ENCODE assay signal across 8 cellular contexts in the genomic region with DNA sequence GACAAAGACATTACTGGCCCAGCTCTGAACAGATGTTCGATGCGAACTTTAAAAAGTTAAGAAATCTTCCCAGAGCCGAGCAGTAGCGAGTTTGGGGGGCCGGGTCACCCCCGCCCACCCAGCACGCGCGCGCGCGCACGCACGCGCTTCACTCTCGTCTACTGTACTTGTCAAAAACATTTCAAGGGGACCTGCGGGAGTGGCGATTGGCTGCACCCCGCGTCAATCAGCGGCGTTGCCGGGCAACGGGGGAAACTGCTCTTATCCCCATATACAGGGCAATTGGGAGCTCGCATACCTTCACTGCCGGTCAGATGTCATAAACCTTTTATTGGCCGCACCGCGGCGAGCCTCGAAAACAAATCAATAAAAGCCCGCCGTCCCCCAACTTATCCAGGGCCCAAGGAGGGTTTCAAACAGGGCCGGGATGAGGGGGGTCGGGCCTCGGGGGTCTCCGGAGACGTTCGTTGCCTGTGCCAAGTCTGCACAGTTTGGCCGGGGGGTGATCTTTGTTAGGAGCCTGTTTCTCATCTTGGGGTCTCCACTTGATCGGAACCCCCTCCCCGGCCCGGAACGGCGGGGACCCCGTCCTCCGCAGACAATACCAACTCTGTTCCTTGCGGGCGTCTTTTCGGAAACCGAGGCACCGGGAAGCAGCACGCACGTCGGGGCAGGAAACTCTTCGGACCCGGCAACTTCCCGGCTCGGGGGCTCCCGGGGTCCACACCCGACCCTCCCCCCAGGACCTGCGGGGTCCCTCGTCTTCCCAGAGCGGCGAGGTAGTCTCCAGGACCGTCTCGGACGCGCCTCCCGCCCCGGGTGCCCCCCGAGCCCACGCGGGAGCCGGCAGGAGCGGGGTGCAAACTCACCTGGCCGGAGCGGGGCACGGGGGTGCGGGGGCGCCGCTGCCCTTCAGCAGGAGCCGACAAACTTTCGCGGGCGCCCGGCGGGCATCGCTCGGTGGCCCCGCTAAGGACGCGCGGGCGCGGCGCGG. TPM values are rescaled to one million over a fixed set of nuclear protein-coding genes. Genes with fewer than 3 reads are reported as not detected.
DNase-seq lines count a peak whose midpoint lies in the region; FAIRE-seq lines count a peak whose summit lies in the region.

No MANE protein-coding gene starts in this region.

- H3K27me3 ChIP-seq in HAP-1 (ENCODE audit: low read depth) (no peaks in the 10 kb centered on the region), MG63 (no peaks in the 10 kb centered on the region), neuron (ENCODE audit: insufficient read depth, low read length) (no peaks in the 10 kb centered on the region)

- H3K36me3 ChIP-seq in HAP-1 (replicated peaks) (peaks cover 10% of the 10 kb centered on the region), MG63 (no peaks in the 10 kb centered on the region), neuron (ENCODE audit: insufficient read depth, low read length) (peaks cover 13% of the 10 kb centered on the region)

- no peak for FAIRE-seq in frontal cortex (lab: Jason Lieb, UNC)

- H3K4me1 ChIP-seq in HAP-1 (peaks cover 16% of the 10 kb centered on the region), neuron (ENCODE audit: insufficient read depth, low read length) (peaks cover 15% of the 10 kb centered on the region)

- in situ Hi-C loops in HAP-1 (cut with MboI; ENCODE audit: low sequenced_read_pairs) = loop anchor here (10.0 to 25.0 kb wide), 2 partner anchors 371 to 496 kb away; no protein-coding TSS in a partner anchor

- no peaks in the 10 kb centered on the region for H3K9me3 ChIP-seq in HAP-1
- H3K9me3 ChIP-seq in MG63 = no peaks in the 10 kb centered on the region
- H3K9me3 ChIP-seq in neuron (ENCODE audit: low read length) = peaks cover 7% of the 10 kb centered on the region

- peak overlapping the region; percentile 83 for H3K4me3 ChIP-seq in HAP-1
- peak overlapping the region; percentile 56 for H3K4me3 ChIP-seq in MG63
- peak overlapping the region; percentile 75 for H3K4me3 ChIP-seq in neuron (ENCODE audit: low read length)

- DNase-seq in ELR (ENCODE audit: low read depth) (peak; percentile 91), HAP-1 (ENCODE audit: low spot score in 2 of 2) (peak; percentile 92 to 99), MG63 (peak; percentile 99), SIG-M5 treated with dmso at 0.1 percent for 504 hours (lab: John Stamatoyannopoulos, UW; ENCODE audit: unreplicated experiment) (peak; percentile 93), frontal cortex (ENCODE audit: low spot score in 2 of 2) (peak; percentile 91 to 93), stromal cell of bone marrow (ENCODE audit: low read depth) (peak; percentile 97)
- DNase-seq in activated naive CD4-positive, alpha-beta T cell treated with Interleukin-2 at 50 U/mL for 16 hours = peak; percentile 99

- peak overlapping the region; percentile 95 for H2AFZ ChIP-seq in neuron (ENCODE audit: low read depth, low read length)

RNA-seq across cellular contexts. Expression of a gene that starts 0.7 kb away (rescaled TPM):
- total RNA-seq in MG63 (2014; rRNA removed; shearing (Covaris generic); ENCODE audit: low replicate concordance) = 1.4 and 1.6 TPM in 2 replicates
- total RNA-seq in frontal cortex = 24.1 TPM

Comparison
In these comparisons a context has a peak if more than half of its experiments do, and no peak if none do; other contexts are left out.
1. Peak in every context shown above with its lines: DNase-seq and H3K4me3 ChIP-seq.